8 cellular contexts compared by ENCODE assay signal in the genomic region with DNA sequence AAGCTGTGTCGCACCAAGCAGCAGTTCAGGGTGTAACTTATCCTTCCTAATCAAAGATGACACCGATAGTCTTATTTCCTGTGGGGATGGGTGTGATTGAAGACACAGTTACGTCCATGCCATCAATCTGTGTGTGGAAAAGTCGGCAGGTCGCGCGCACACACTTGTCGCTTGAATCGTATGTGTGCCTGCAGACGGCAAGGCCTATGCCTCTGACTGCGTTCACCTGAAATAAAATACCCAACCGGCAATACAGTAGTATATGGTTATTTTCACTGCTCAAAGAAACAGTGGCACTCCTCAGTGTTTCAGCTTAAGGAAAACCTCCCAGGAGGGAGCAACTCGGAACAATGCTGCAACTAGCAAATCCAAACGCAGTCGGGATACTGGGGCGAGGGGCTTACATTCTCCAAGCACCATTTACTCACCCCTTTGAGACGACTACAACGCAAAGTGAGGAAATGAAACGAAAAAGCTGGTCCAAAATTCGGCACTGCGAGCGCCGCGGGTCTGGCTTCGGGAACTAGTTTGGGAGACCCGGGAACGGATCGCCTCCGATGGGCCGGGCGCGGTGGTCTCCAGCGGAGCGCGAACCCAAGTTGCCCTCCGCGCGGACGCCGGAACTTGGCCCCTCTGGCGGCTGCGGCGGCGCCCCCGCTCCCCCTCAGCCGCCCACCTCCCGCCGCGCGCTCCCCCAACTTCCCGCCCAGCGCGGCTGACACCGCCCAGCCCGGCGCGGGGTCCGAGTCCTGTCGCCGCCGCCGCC. TPM values are rescaled to one million over a fixed set of nuclear protein-coding genes. Genes with fewer than 3 reads are reported as not detected.
DNase-seq lines count a peak whose midpoint lies in the region; ATAC-seq and TF ChIP-seq lines count a peak whose summit lies in the region.

No MANE protein-coding gene starts in this region.

- no peak for TF ChIP-seq EP300 in sigmoid colon (IDR thresholded peaks at IDR 0.05)

- no CpG with 5 or more reads among the region's 62 CpGs for WGBS in iPS DF 6.9 (ENCODE audit: insufficient coverage, insufficient read length)
- 1 to 2% methylated on average over 62 of the region's 62 CpGs for WGBS in sigmoid colon, 2 donors

- H3K4me1 ChIP-seq in iPS DF 6.9 (ENCODE audit: control insufficient read depth, insufficient read depth, low read length) (peaks cover 2% of the 10 kb centered on the region; the same call in 1 of the 2 replicates), sigmoid colon (peaks cover 0 to 57% (median 44%) of the 10 kb centered on the region in 4 donors)

- H3K27me3 ChIP-seq in iPS DF 6.9 (ENCODE audit: control insufficient read depth, insufficient read depth, low read length), result peaks cover 5% of the 10 kb centered on the region; the same call in 1 of the 2 replicates
- H3K27me3 ChIP-seq in sigmoid colon, result no peaks in the 10 kb centered on the region

- intact Hi-C loops in sigmoid colon (cut with DNase I), result loop anchor here (5.0 kb wide), 1 partner anchor 52 kb away; no protein-coding TSS in a partner anchor

- in situ Hi-C loops in SK-MEL-5 (cut with HindIII; ENCODE audit: low pct_unique_long_range_greater_than_20kb, low sequenced_read_pairs), result no loop called here

- DNase-seq in AG10803 (ENCODE audit: low read depth) (peak; percentile 23), SK-MEL-5 (ENCODE audit: low read depth, low spot score) (peak; percentile 81), amniotic epithelial cell (ENCODE audit: low read depth) (peak; percentile 42), iPS DF 6.9 (ENCODE audit: low read depth, low spot score) (no peak), sigmoid colon (peak; percentile 72), COR-L47 (lab: John Stamatoyannopoulos, UW) (no peak)

- H3K36me3 ChIP-seq in iPS DF 6.9 (ENCODE audit: control insufficient read depth, insufficient read depth, low read length) (no peaks in the 10 kb centered on the region), sigmoid colon (no peaks in the 10 kb centered on the region)

- TF ChIP-seq CTCF in AG10803 (conservative IDR thresholded peaks at IDR 0.05; ENCODE audit: low read length) (no peak), sigmoid colon (IDR thresholded peaks at IDR 0.05) (no peak)

- TF ChIP-seq POLR2A in sigmoid colon (IDR thresholded peaks at IDR 0.05), result no peak

- H3K27ac ChIP-seq in iPS DF 6.9 (ENCODE audit: low read length) (no peak overlapping the region), sigmoid colon (peak overlapping the region; percentile 86 to 96 (median 95))

- H3K4me3 ChIP-seq in AG10803 (ENCODE audit: low read length) (peak overlapping the region; percentile 83), iPS DF 6.9 (ENCODE audit: low read length) (peak overlapping the region; percentile 99), sigmoid colon (peak overlapping the region; percentile 66 to 98 (median 86))

- H3K9me3 ChIP-seq in iPS DF 6.9 (ENCODE audit: control insufficient read depth, insufficient read depth, low read length) (no peaks in the 10 kb centered on the region), sigmoid colon (no peaks in the 10 kb centered on the region)

- ATAC-seq in GM19023 (IDR thresholded peaks at IDR 0.05; ENCODE audit: unreplicated experiment) (peak; percentile 28), HG03159 (IDR thresholded peaks at IDR 0.05; ENCODE audit: unreplicated experiment) (peak; percentile 24)

RNA-seq across cellular contexts. Expression of a gene that starts 0.7 kb away (rescaled TPM):
- 440 and 449 TPM in 2 replicates for total RNA-seq in SK-MEL-5 (2014; rRNA removed; shearing (Covaris generic))
- polyA plus RNA-seq in SK-MEL-5 (2015; cell fraction: cytosol; rRNA removed), result 173 and 283 TPM in 2 replicates
- polyA plus RNA-seq in SK-MEL-5 (2015; cell fraction: nucleus; rRNA removed), result 328 and 374 TPM in 2 replicates
- total RNA-seq in sigmoid colon, result 10 to 100 TPM; 53.9 to 78.8 (median 71.9) TPM
- polyA plus RNA-seq in sigmoid colon, result 10 to 100 TPM in 1 of 3 donors, 1 to 10 TPM in 2; 4.4 to 11.0 (median 6.0) TPM

RNA-seq across cellular contexts. Expression of a gene that starts 20.5 kb away (rescaled TPM):
- 2,187 and 2,298 TPM in 2 replicates for total RNA-seq in SK-MEL-5 (2014; rRNA removed; shearing (Covaris generic))
- 1,483 and 1,520 TPM in 2 replicates for polyA plus RNA-seq in SK-MEL-5 (2015; cell fraction: cytosol; rRNA removed)
- 229 and 235 TPM in 2 replicates for polyA plus RNA-seq in SK-MEL-5 (2015; cell fraction: nucleus; rRNA removed)
- 10 to 100 TPM; 65.8 to 94.9 (median 75.0) TPM for total RNA-seq in sigmoid colon
- polyA plus RNA-seq in sigmoid colon, result 1 to 10 TPM; 1.2 to 5.9 (median 2.5) TPM

Comparison
In these comparisons a context has a peak if more than half of its experiments do, and no peak if none do; other contexts are left out.
1. DNase-seq: peak in AG10803 (single experiment), SK-MEL-5 (single experiment), amniotic epithelial cell (single experiment) and sigmoid colon (single experiment); none in iPS DF 6.9 (single experiment) and COR-L47 (single experiment).
2. RNA of a gene that starts 20.5 kb away (total RNA-seq): 2,187 to 2,298 TPM in SK-MEL-5; 65.8 to 94.9 TPM in sigmoid colon; every median in the first group is over 10 times any median in the second.
3. Peak in every context shown above with its lines, with median percentiles within 50 percentile points of each other: H3K4me3 ChIP-seq.